ENCODE assay signal across 10 cellular contexts in genomic region chr2:105748564-105748963, GRCh38. TPM values are rescaled to one million over a fixed set of nuclear protein-coding genes. Genes with fewer than 3 reads are reported as not detected.
DNase-seq lines count a peak whose midpoint lies in the region; ATAC-seq, FAIRE-seq and TF ChIP-seq lines count a peak whose summit lies in the region.
"Had no signal": no experiment of that assay in that cellular context is flagged by ENCODE, and none has a peak within 500 bp of the region (broad histone marks: within the 10 kb centered on the region; RNA-seq: fewer than 3 reads in every experiment).

No MANE protein-coding gene starts in this region.

- H3K4me3 Mint-ChIP-seq in T-helper 17 cell, result peak overlapping the region; percentile 95

- TF ChIP-seq POLR2A in spleen (IDR thresholded peaks at IDR 0.05), result no peak
- TF ChIP-seq POLR2A in HepG2 (IDR thresholded peaks at IDR 0.05; ENCODE audit: insufficient read depth in 1 of 2, low read depth in 2 of 2, low read length in 2 of 2), result no peak

- WGBS in spleen, 5 donors, result 43 to 63% (median 54%) methylated on average over 1 of the region's 1 CpG
- 100% methylated on average over 1 of the region's 1 CpG for WGBS in HepG2 (ENCODE audit: low lambda C conversion rate)

- H3K27me3 ChIP-seq in spleen (replicated peaks in 1 of 7), result no peaks in the 10 kb centered on the region
- H3K27me3 ChIP-seq in HepG2 (ENCODE audit: control insufficient read depth in 1 of 2, insufficient read depth in 2 of 2, low read length in 2 of 2), result no peaks in the 10 kb centered on the region; a peak in 1 of 5 replicates

- peaks cover 44 to 89% (median 84%) of the 10 kb centered on the region in 6 donors for H3K4me1 ChIP-seq in spleen
- peaks cover 34% of the 10 kb centered on the region for H3K4me1 ChIP-seq in HepG2 (ENCODE audit: insufficient read depth, low read length)

- peak overlapping the region; percentile 99 for H3K27ac Mint-ChIP-seq in T-helper 17 cell

- TF ChIP-seq EP300 in HepG2 (IDR thresholded peaks at IDR 0.05; ENCODE audit: low read depth in 2 of 2, low read length in 2 of 2), result no peak
- no peak for TF ChIP-seq EP300 in HepG2 (CRISPR knock-in tag; IDR thresholded peaks at IDR 0.05; ENCODE audit: borderline replicate concordance)

- no peak for DNase-seq in T-helper 17 cell
- DNase-seq in dermis blood vessel endothelial cell, result peak; percentile 45
- no peak for DNase-seq in spleen
- DNase-seq in central memory CD4-positive, alpha-beta T cell, result no peak
- DNase-seq in NCI-H1694 (lab: John Stamatoyannopoulos, UW), result no peak
- no peak for DNase-seq in HepG2 (ENCODE audit: low spot score)
- DNase-seq: activated CD4-positive, alpha-beta T cell treated with anti-CD3 and anti-CD28 coated beads, Interleukin-2, amount 50 U/mL, for 4 hours; cerebellar nuclear complex; DMS79 had no signal

- H3K27ac ChIP-seq in spleen, result peak overlapping the region; percentile 32 to 97 (median 94)
- H3K27ac ChIP-seq in HepG2 (ENCODE audit: extremely low read length, insufficient read depth, low read length), result no peak overlapping the region

- no peaks in the 10 kb centered on the region for H3K27me3 Mint-ChIP-seq in T-helper 17 cell

- intact Hi-C loops in spleen (cut with DNase I; ENCODE audit: low total_unique reads) (no loop called here), HepG2 (cut with micrococcal nuclease; ENCODE audit: unreplicated experiment) (loop anchor here (5.0 kb wide), 2 partner anchors 74 to 129 kb away; no protein-coding TSS in a partner anchor)

- in situ Hi-C loops in HepG2 (cut with HindIII; ENCODE audit: extremely low pct_ligation_motif_present, low pct_unique_long_range_greater_than_20kb), result no loop called here

- no peak overlapping the region for H2AFZ ChIP-seq in HepG2 (ENCODE audit: low read length)

- POLR2A ChIA-PET in HepG2 (lab: Yijun Ruan, JAX), result no interaction called here

- H3K4me2 ChIP-seq in HepG2 (ENCODE audit: low read depth, low read length), result no peak overlapping the region

- CTCF ChIA-PET in HepG2 (lab: Yijun Ruan, JAX; ENCODE audit: low intra/inter-chr PET ratio, low total read pairs), result no interaction called here

- H4K20me1 ChIP-seq in HepG2 (ENCODE audit: insufficient read depth, low read length), result no peaks in the 10 kb centered on the region; the same call in none of the 2 replicates

- H3K9me3 ChIP-seq in T-helper 17 cell (ENCODE audit: control insufficient read depth, low read length, poor library complexity, severe bottlenecking) (no peaks in the 10 kb centered on the region), spleen (no peaks in the 10 kb centered on the region), HepG2 (ENCODE audit: low read length) (no peaks in the 10 kb centered on the region)

- H3K36me3 ChIP-seq in spleen (peaks cover 0 to 24% (median 0%) of the 10 kb centered on the region in 6 donors), HepG2 (replicated peaks in 1 of 2; ENCODE audit: control insufficient read depth in 1 of 2, insufficient read depth in 2 of 2, low read length in 2 of 2) (peaks cover 0 to 1% of the 10 kb centered on the region in 2 experiments; a peak in 2 of 5 replicates)

- H3K4me3 ChIP-seq in spleen (peak overlapping the region in 4 of 8 donors; percentile 9 to 82 (median 48)), HepG2 (replicated peaks in 1 of 3; ENCODE audit: insufficient read depth in 1 of 3, low read depth in 2 of 3, low read length in 3 of 3) (no peak overlapping the region)

- no peak for TF ChIP-seq RAD21 in HepG2 (CRISPR knock-in tag; IDR thresholded peaks at IDR 0.05)

- TF ChIP-seq CTCF in GM12873 (IDR thresholded peaks at IDR 0.05; ENCODE audit: insufficient read depth, low read depth, low read length, missing control alignments), result peak; percentile 36
- peak in 1 of 11 experiments; percentile 30 for TF ChIP-seq CTCF in spleen (IDR thresholded peaks at IDR 0.05 in 8 of 11, conservative IDR thresholded peaks at IDR 0.05 in 3 of 11)
- no peak for TF ChIP-seq CTCF in HepG2 (CRISPR knock-in tag; IDR thresholded peaks at IDR 0.05)

- H3K79me2 ChIP-seq in HepG2 (ENCODE audit: insufficient read depth, low read length), result peaks cover 52% of the 10 kb centered on the region

- BruUV-seq in HepG2 (replicated peaks; lab: Mats Ljungman, UMichigan), result no TSS peak

- H3K36me3 Mint-ChIP-seq in T-helper 17 cell (ENCODE audit: low read depth), result peaks cover 13% of the 10 kb centered on the region

- no peak for FAIRE-seq in HepG2 (lab: Jason Lieb, UNC)

- ATAC-seq in T-helper 17 cell (no peak), HepG2 (no peak)

- H3K4me1 Mint-ChIP-seq in T-helper 17 cell, result peaks cover 68% of the 10 kb centered on the region

- H3K9ac ChIP-seq in HepG2 (ENCODE audit: insufficient read depth, low read depth, low read length), result no peak overlapping the region

TF ChIP-seq in HepG2, 621 proteins besides CTCF, POLR2A, EP300 and RAD21 (continues in another document):
- no peak for TF ChIP-seq ZMYM4 (CRISPR knock-in tag; IDR thresholded peaks at IDR 0.05)
- TF ChIP-seq ZFP91 (CRISPR knock-in tag; IDR thresholded peaks at IDR 0.05; ENCODE audit: borderline replicate concordance), result no peak
- TF ChIP-seq, protein P1, sequence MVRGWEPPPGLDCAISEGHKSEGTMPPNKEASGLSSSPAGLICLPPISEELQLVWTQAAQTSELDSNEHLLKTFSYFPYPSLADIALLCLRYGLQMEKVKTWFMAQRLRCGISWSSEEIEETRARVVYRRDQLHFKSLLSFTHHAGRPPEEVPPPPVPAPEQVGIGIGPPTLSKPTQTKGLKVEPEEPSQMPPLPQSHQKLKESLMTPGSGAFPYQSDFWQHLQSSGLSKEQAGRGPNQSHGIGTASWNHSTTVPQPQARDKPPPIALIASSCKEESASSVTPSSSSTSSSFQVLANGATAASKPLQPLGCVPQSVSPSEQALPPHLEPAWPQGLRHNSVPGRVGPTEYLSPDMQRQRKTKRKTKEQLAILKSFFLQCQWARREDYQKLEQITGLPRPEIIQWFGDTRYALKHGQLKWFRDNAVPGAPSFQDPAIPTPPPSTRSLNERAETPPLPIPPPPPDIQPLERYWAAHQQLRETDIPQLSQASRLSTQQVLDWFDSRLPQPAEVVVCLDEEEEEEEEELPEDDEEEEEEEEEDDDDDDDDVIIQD (CRISPR knock-in tag; IDR thresholded peaks at IDR 0.05; ENCODE audit: low read depth), result no peak
- TF ChIP-seq CBX1 (IDR thresholded peaks at IDR 0.05; ENCODE audit: low read depth), result no peak
- TF ChIP-seq ZNF556 (CRISPR knock-in tag; IDR thresholded peaks at IDR 0.05; ENCODE audit: borderline replicate concordance), result no peak
- no peak for TF ChIP-seq ZNF883 (CRISPR knock-in tag; IDR thresholded peaks at IDR 0.05; ENCODE audit: not compliant biosample characterization)

RNA-seq across cellular contexts. Expression of gene NCK2, which starts 3.9 kb away (rescaled TPM):
- total RNA-seq in T-helper 17 cell (100 to 1,000 TPM; 114 to 151 TPM), dermis blood vessel endothelial cell (51.1 and 51.6 TPM in 2 replicates), spleen (100 to 1,000 TPM in 2 of 7 donors, 10 to 100 TPM in 5; 50.3 to 106 (median 82.9) TPM), HepG2 (2016; rRNA removed; fragmentation: Illumina TruSeq; extraction: Trizol) (21.3 and 23.5 TPM in 2 replicates)
- polyA plus RNA-seq in spleen (10 to 100 TPM; 21.5 to 32.1 (median 30.0) TPM), HepG2 (2011; rRNA removed) (14.8 and 19.5 TPM in 2 replicates)
- 20.1 and 23.4 TPM in 2 replicates for total RNA-seq in HepG2 (2016; cell fraction: cytosol; rRNA removed; fragmentation: Illumina TruSeq; extraction: Trizol; ENCODE audit: low read depth)
- total RNA-seq in HepG2 (2016; cell fraction: insoluble cytoplasmic fraction; rRNA removed; fragmentation: Illumina TruSeq; extraction: Trizol), result 17.9 and 25.3 TPM in 2 replicates
- total RNA-seq in HepG2 (2016; cell fraction: membrane; rRNA removed; fragmentation: Illumina TruSeq; extraction: Trizol), result 50.5 and 50.9 TPM in 2 replicates
- total RNA-seq in HepG2 (2016; cell fraction: nucleus; rRNA removed; fragmentation: Illumina TruSeq; extraction: Trizol), result 12.0 and 12.1 TPM in 2 replicates
- 21.4 and 24.5 TPM in 2 replicates for polyA plus RNA-seq in HepG2 (2011; cell fraction: cytosol; rRNA removed)
- polyA plus RNA-seq in HepG2 (2011; cell fraction: nucleus; rRNA removed), result 8.9 and 9.7 TPM in 2 replicates
- 20.9 and 25.1 TPM in 2 replicates for polyA plus RNA-seq in HepG2 (2012)
- 30.8 and 31.3 TPM in 2 replicates for polyA plus RNA-seq in HepG2 (2016; cell fraction: cytosol; fragmentation: Illumina TruSeq; extraction: Trizol; ENCODE audit: low read depth)
- 24.5 and 29.7 TPM in 2 replicates for polyA plus RNA-seq in HepG2 (2016; cell fraction: insoluble cytoplasmic fraction; fragmentation: Illumina TruSeq; extraction: Trizol; ENCODE audit: low read depth)
- 53.4 and 56.8 TPM in 2 replicates for polyA plus RNA-seq in HepG2 (2016; cell fraction: membrane; fragmentation: Illumina TruSeq; extraction: Trizol; ENCODE audit: low read depth)
- 18.9 and 21.5 TPM in 2 replicates for polyA plus RNA-seq in HepG2 (2016; cell fraction: nucleus; fragmentation: Illumina TruSeq; extraction: Trizol; ENCODE audit: insufficient read depth, low read depth)
- 4.0 and 18.1 TPM in 2 replicates for polyA minus RNA-seq in HepG2 (2011; rRNA and poly(A)+ RNA removed; ENCODE audit: low replicate concordance)
- 9.8 and 11.4 TPM in 2 replicates for polyA minus RNA-seq in HepG2 (2011; cell fraction: cytosol; rRNA and poly(A)+ RNA removed)
- polyA minus RNA-seq in HepG2 (2011; cell fraction: nucleus; rRNA and poly(A)+ RNA removed), result 9.0 and 11.7 TPM in 2 replicates
